Comparison of ENCODE assay signal across 1 cellular context in genomic region chr2:150482667-150483260, GRCh38.
TF ChIP-seq lines count a peak whose summit lies in the region.

No MANE protein-coding gene starts in this region.

TF ChIP-seq in SK-N-SH, 30 proteins besides CTCF, POLR2A, EP300 and RAD21:
- TF ChIP-seq REST (IDR thresholded peaks at IDR 0.05; ENCODE audit: low read depth, low read length) (no peak), NFIC (IDR thresholded peaks at IDR 0.05; ENCODE audit: borderline replicate concordance) (no peak)
